ENCODE assay signal across 8 cellular contexts in the genomic region with DNA sequence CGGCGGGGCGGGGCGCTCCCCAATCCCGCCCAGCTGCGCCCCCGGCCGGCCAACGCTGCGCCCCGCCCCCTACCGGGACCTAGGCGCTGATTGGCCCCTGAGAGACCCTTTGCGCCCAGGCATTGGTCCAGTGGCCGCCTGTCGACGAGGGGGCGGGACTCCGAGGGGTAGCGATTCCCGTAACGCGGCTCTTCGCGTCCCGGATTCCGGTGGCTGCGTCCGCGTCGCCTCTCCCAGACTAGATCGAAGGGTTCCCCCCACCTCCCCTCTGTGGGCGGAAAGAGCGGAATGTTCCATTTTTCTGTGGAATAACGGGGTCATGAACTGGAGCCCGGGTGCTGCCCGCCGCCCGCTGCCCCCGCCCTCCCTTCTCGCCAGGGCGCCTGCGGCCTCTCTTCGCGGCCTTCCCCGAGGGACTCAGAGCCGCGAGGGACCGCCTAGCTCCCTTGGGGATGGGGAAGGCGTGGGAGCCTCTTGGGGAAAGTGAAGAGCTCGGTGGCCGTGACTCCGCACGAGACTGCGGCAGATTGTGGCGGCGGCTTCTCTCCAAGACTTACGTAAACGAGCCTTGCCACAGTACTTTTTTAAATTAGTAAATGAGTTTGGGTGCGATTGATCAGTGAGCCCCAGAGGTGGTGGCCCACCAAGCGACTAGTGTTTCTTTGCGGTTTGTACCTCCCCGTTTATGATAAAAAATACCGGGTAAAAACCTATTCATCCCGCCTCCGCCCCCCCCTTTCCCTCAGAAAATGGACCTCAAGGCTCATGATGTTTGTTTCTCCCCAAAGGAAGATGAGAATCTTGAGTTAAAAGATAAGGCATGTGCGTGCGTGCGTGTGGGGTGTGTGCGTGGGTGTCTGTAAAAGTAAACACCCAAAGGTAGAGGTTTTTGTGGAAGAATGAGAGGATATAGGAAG. TPM values are rescaled to one million over a fixed set of nuclear protein-coding genes. Genes with fewer than 3 reads are reported as not detected.
DNase-seq lines count a peak whose midpoint lies in the region; ATAC-seq and TF ChIP-seq lines count a peak whose summit lies in the region.

No MANE protein-coding gene starts in this region.

- H3K4me1 ChIP-seq in adrenal gland (replicated peaks in 1 of 2): peaks cover 25 to 34% of the 10 kb centered on the region in 2 donors
- peaks cover 0 to 52% (median 33%) of the 10 kb centered on the region in 9 donors for H3K4me1 ChIP-seq in heart right ventricle
- H3K4me1 ChIP-seq in upper lobe of right lung: peaks cover 4% of the 10 kb centered on the region

- TF ChIP-seq CTCF in GM13976 (IDR thresholded peaks at IDR 0.05; ENCODE audit: borderline replicate concordance, control extremely low read depth, extremely low read depth, insufficient read depth, missing control alignments) (no peak), adrenal gland (IDR thresholded peaks at IDR 0.05) (peak in 3 of 6 experiments; percentile 5 to 19 (median 10)), heart right ventricle (IDR thresholded peaks at IDR 0.05) (peak in 7 of 9 donors; percentile 22 to 54 (median 38)), upper lobe of right lung (IDR thresholded peaks at IDR 0.05) (no peak)

- TF ChIP-seq POLR2A in adrenal gland (IDR thresholded peaks at IDR 0.05): peak in 1 of 2 donors; percentile 46

- H3K4me3 ChIP-seq in adrenal gland (peak overlapping the region in 3 of 4 donors; percentile 33 to 83 (median 71)), heart right ventricle (peak overlapping the region; percentile 65 to 90 (median 80)), upper lobe of right lung (peak overlapping the region; percentile 65)

- H3K27me3 ChIP-seq in adrenal gland: no peaks in the 10 kb centered on the region
- no peaks in the 10 kb centered on the region for H3K27me3 ChIP-seq in heart right ventricle
- no peaks in the 10 kb centered on the region for H3K27me3 ChIP-seq in upper lobe of right lung

- ATAC-seq in HG02852 (IDR thresholded peaks at IDR 0.05; ENCODE audit: unreplicated experiment): peak; percentile 96
- ATAC-seq in heart right ventricle: peak; percentile 97 to 99 (median 99)
- peak; percentile 98 for ATAC-seq in upper lobe of right lung

- H3K9me3 ChIP-seq in adrenal gland (replicated peaks in 1 of 3) (no peaks in the 10 kb centered on the region), heart right ventricle (no peaks in the 10 kb centered on the region), upper lobe of right lung (no peaks in the 10 kb centered on the region)

- H3K27ac ChIP-seq in adrenal gland: peak overlapping the region; percentile 95 to 99 (median 99)
- peak overlapping the region; percentile 92 to 100 (median 99) for H3K27ac ChIP-seq in heart right ventricle
- peak overlapping the region; percentile 99 for H3K27ac ChIP-seq in upper lobe of right lung

- intact Hi-C loops in adrenal gland (cut with DNase I) (no loop called here), heart right ventricle (cut with DNase I) (loop anchor here in 5 of 10 donors (5.0 to 10.0 kb wide), 7 partner anchors 52 to 822 kb away; partner anchors contain the start of gene MAP3K1 (in 1 of the 5)), posterior cingulate gyrus (cut with DNase I) (loop anchor here (5.0 kb wide), 1 partner anchor 58 kb away; no protein-coding TSS in a partner anchor), upper lobe of right lung (cut with DNase I) (no loop called here)

- 0 to 1% (median 0%) methylated on average over 24 to 70 of the region's 70 CpGs for WGBS in adrenal gland, 4 donors
- WGBS in heart right ventricle, 2 donors: 1% methylated on average over 68 to 70 of the region's 70 CpGs

- H3K36me3 ChIP-seq in adrenal gland (replicated peaks in 1 of 2) (no peaks in the 10 kb centered on the region), heart right ventricle (no peaks in the 10 kb centered on the region), upper lobe of right lung (no peaks in the 10 kb centered on the region)

- DNase-seq in GM13976 (ENCODE audit: low spot score) (peak; percentile 98), NCI-H1436 (lab: John Stamatoyannopoulos, UW) (peak; percentile 96), SW480 (ENCODE audit: low spot score) (peak; percentile 95), adrenal gland (peak; percentile 99), heart right ventricle (peak; percentile 98), posterior cingulate gyrus (peak; percentile 95 to 100 (median 98)), upper lobe of right lung (peak; percentile 99)

- in situ Hi-C loops in GM13976 (cut with MboI; ENCODE audit: low sequenced_read_pairs, unreplicated experiment): loop anchor here (10.0 kb wide), 1 partner anchor 200 kb away; no protein-coding TSS in a partner anchor

RNA-seq across cellular contexts. Expression of gene IL6ST, which starts 0.5 kb away (rescaled TPM):
- total RNA-seq in adrenal gland (100 to 1,000 TPM; 270 to 659 (median 397) TPM), heart right ventricle (100 to 1,000 TPM in 9 of 10 donors, 10 to 100 TPM in 1; 99.9 to 190 (median 140) TPM), upper lobe of right lung (435 TPM)
- polyA plus RNA-seq in adrenal gland (100 to 1,000 TPM in 1 of 3 donors, 10 to 100 TPM in 2; 39.0 to 162 (median 49.3) TPM), heart right ventricle (10 to 100 TPM; 23.7 to 43.6 TPM)

Comparison
In these comparisons a context has a peak if more than half of its experiments do, and no peak if none do; other contexts are left out.
1. Peak in every context shown above with its lines: DNase-seq, ATAC-seq, H3K4me3 ChIP-seq and H3K27ac ChIP-seq.
2. CTCF ChIP-seq: peak in heart right ventricle (7 of 9); none in GM13976 (single experiment) and upper lobe of right lung (single experiment).